13 cellular contexts compared by ENCODE assay signal in the genomic region with DNA sequence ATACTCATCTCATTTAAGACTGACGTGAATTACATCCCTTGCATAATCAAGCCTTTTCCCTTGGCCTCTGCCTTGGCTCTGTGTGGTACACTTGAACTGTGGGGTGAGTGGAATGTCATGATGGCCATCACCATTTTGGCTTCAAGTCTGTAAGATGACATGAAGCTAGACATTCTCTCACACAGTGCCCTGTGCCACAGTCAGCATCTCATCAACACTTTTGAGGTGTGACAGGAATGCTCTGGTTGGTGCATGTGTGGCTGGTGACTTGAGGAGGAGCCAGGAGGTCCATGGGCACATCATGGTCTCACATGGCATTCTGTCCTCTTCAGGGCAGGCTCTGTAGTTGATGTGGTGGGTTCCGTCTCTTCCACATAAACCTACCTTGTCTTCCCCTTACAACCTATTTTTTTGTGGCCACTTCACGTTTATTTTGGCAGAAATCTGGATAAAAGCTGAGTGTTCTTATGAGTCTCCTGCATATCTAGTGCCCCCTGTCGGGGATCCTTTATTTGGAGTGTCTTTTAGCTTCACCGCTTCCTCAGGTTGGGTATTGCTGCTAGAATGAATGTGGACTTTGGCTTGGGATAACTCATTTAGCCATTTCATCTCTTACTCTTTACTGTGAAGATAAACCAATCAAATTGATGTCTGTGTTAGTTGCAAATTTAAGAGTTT. TPM values are rescaled to one million over a fixed set of nuclear protein-coding genes. Genes with fewer than 3 reads are reported as not detected.
DNase-seq lines count a peak whose midpoint lies in the region; ATAC-seq and TF ChIP-seq lines count a peak whose summit lies in the region.
"Had no signal": no experiment of that assay in that cellular context is flagged by ENCODE, and none has a peak within 500 bp of the region (broad histone marks: within the 10 kb centered on the region; RNA-seq: fewer than 3 reads in every experiment).

No MANE protein-coding gene starts in this region.

- H3K4me3 Mint-ChIP-seq in naive B cell (peak overlapping the region in 2 of 8 donors; percentile 13 to 23), immature natural killer cell (no peak overlapping the region)
- H3K4me3 Mint-ChIP-seq: activated CD4-positive, alpha-beta T cell treated with anti-CD3 and anti-CD28 coated beads, Interleukin-2, amount 10 ng/mL, durations not matched to agents 7 days and 5 days; activated naive CD8-positive, alpha-beta T cell treated with anti-CD3 and anti-CD28 coated beads, Interleukin-2, amount 50 U/mL, for 24 hours had no signal

- H3K4me2 ChIP-seq in DOHH2 (ENCODE audit: low read length), result peak overlapping the region; percentile 31; the same call in 1 of the 2 replicates
- H3K4me2 ChIP-seq in Karpas-422 (ENCODE audit: low read depth, low read length, poor library complexity, severe bottlenecking), result no peak overlapping the region

- H3K27me3 ChIP-seq in DOHH2 (ENCODE audit: control insufficient read depth, low read length) (no peaks in the 10 kb centered on the region), Karpas-422 (ENCODE audit: low read length) (no peaks in the 10 kb centered on the region)

- H3K9me2 ChIP-seq in DOHH2 (replicated peaks; ENCODE audit: control insufficient read depth, low read length) (no peaks in the 10 kb centered on the region), Karpas-422 (replicated peaks; ENCODE audit: insufficient read depth, low read length) (no peaks in the 10 kb centered on the region)

- H3K9me3 Mint-ChIP-seq in naive B cell (peaks cover 2 to 12% (median 6%) of the 10 kb centered on the region in 7 donors), immature natural killer cell (no peaks in the 10 kb centered on the region)

- H3K27ac ChIP-seq in DOHH2 (ENCODE audit: low read depth, low read length) (no peak overlapping the region), Karpas-422 (ENCODE audit: low read length) (no peak overlapping the region)
- H3K27ac ChIP-seq: HL-60 had no signal

- TF ChIP-seq CTCF in DOHH2 (IDR thresholded peaks at IDR 0.05; ENCODE audit: low read depth, low read length, poor library complexity, severe bottlenecking), result peak; percentile 60
- peak; percentile 40 for TF ChIP-seq CTCF in choroid plexus epithelial cell (conservative IDR thresholded peaks at IDR 0.05; ENCODE audit: low read depth, low read length)

- no peaks in the 10 kb centered on the region for H3K27me3 Mint-ChIP-seq in naive B cell
- H3K27me3 Mint-ChIP-seq in immature natural killer cell (ENCODE audit: low read depth in 3 of 3), result peaks cover 0 to 1% (median 0%) of the 10 kb centered on the region in 3 donors
- H3K27me3 Mint-ChIP-seq: activated CD4-positive, alpha-beta T cell treated with anti-CD3 and anti-CD28 coated beads, Interleukin-2, amount 10 ng/mL, durations not matched to agents 7 days and 5 days; activated naive CD8-positive, alpha-beta T cell treated with anti-CD3 and anti-CD28 coated beads, Interleukin-2, amount 50 U/mL, for 24 hours had no signal

- no peak overlapping the region for H3K4me3 ChIP-seq in DOHH2 (ENCODE audit: low read length)
- H3K4me3 ChIP-seq in Karpas-422 (ENCODE audit: low read length), result no peak overlapping the region
- H3K4me3 ChIP-seq in choroid plexus epithelial cell (ENCODE audit: low read depth, low read length), result no peak overlapping the region

- H4K20me1 ChIP-seq in DOHH2 (ENCODE audit: control insufficient read depth, insufficient read depth, low read depth, low read length) (peaks cover 31% of the 10 kb centered on the region), Karpas-422 (ENCODE audit: insufficient read depth, low read depth, low read length) (no peaks in the 10 kb centered on the region)

- H3K36me3 ChIP-seq in DOHH2 (ENCODE audit: control insufficient read depth, low read length) (peaks cover 21% of the 10 kb centered on the region), Karpas-422 (ENCODE audit: insufficient read depth, low read length) (no peaks in the 10 kb centered on the region)

- ATAC-seq in naive B cell (ENCODE audit: low read depth in 2 of 2), result peak; percentile 18 to 29

- no peaks in the 10 kb centered on the region for H3K9me3 ChIP-seq in DOHH2 (ENCODE audit: control insufficient read depth, insufficient read depth, low read length)
- H3K9me3 ChIP-seq in Karpas-422 (ENCODE audit: low read length), result no peaks in the 10 kb centered on the region

- peaks cover 8 to 10% of the 10 kb centered on the region in 2 donors for H3K36me3 Mint-ChIP-seq in naive B cell
- no peaks in the 10 kb centered on the region for H3K36me3 Mint-ChIP-seq in immature natural killer cell

- H2AFZ ChIP-seq in Karpas-422 (ENCODE audit: low read length), result no peak overlapping the region

- H3K9ac ChIP-seq in Karpas-422 (ENCODE audit: low read length), result no peak overlapping the region

- peaks cover 100% of the 10 kb centered on the region for H3K79me2 ChIP-seq in DOHH2 (ENCODE audit: control insufficient read depth, low read length)
- H3K79me2 ChIP-seq in Karpas-422 (ENCODE audit: low read length), result no peaks in the 10 kb centered on the region

- peak overlapping the region; percentile 9 to 100 (median 40) for H3K27ac Mint-ChIP-seq in naive B cell
- H3K27ac Mint-ChIP-seq in immature natural killer cell, result no peak overlapping the region
- H3K27ac Mint-ChIP-seq: activated CD4-positive, alpha-beta T cell treated with anti-CD3 and anti-CD28 coated beads, Interleukin-2, amount 10 ng/mL, durations not matched to agents 7 days and 5 days; activated naive CD8-positive, alpha-beta T cell treated with anti-CD3 and anti-CD28 coated beads, Interleukin-2, amount 50 U/mL, for 24 hours had no signal

- peaks cover 94% of the 10 kb centered on the region for H3K4me1 ChIP-seq in DOHH2 (ENCODE audit: control insufficient read depth, low read length)
- no peaks in the 10 kb centered on the region for H3K4me1 ChIP-seq in Karpas-422 (ENCODE audit: low read length)

- no peaks in the 10 kb centered on the region; the same call in 1 of the 2 replicates for H3F3A ChIP-seq in DOHH2 (ENCODE audit: control insufficient read depth, insufficient read depth)

- DNase-seq in Karpas-422 (peak; percentile 75), choroid plexus epithelial cell (ENCODE audit: low read depth) (no peak), naive B cell (no peak), NCI-H2196 (lab: John Stamatoyannopoulos, UW; ENCODE audit: unreplicated experiment) (no peak), GM19238 (ENCODE audit: insufficient read length, low spot score) (no peak), NCI-H524 treated with DMSO at 0.1 percent for 48 hours (lab: John Stamatoyannopoulos, UW) (no peak), immature natural killer cell (no peak)
- DNase-seq: activated CD4-positive, alpha-beta T cell treated with anti-CD3 and anti-CD28 coated beads, Interleukin-2, amount 10 ng/mL, durations not matched to agents 7 days and 5 days; activated naive CD8-positive, alpha-beta T cell treated with anti-CD3 and anti-CD28 coated beads, Interleukin-2, amount 50 U/mL, for 24 hours; EL; NCI-H1694 had no signal

- H3K4me1 Mint-ChIP-seq in naive B cell (peaks cover 84 to 99% (median 96%) of the 10 kb centered on the region in 3 donors), immature natural killer cell (peaks cover 65 to 86% of the 10 kb centered on the region in 2 donors)

RNA-seq across cellular contexts. Expression of a gene that starts 28.1 kb away (rescaled TPM):
- 2.7 and 4.5 TPM in 2 replicates for total RNA-seq in Karpas-422 (2014; rRNA removed; shearing (Covaris generic); ENCODE audit: low replicate concordance)
- polyA plus RNA-seq in naive B cell (ENCODE audit: low read depth in 6 of 6) (10 to 100 TPM; 11.8 to 36.0 (median 20.3) TPM), immature natural killer cell (1 to 10 TPM; 2.1 to 4.6 (median 3.4) TPM)

Comparison
In these comparisons a context has a peak if more than half of its experiments do, and no peak if none do; other contexts are left out.
1. H3K27ac Mint-ChIP-seq: peak in naive B cell (6 of 6); none in immature natural killer cell (0 of 6).